Comparison of ENCODE assay signal across 8 cellular contexts in genomic region chr2:96533292-96534073, GRCh38. TPM values are rescaled to one million over a fixed set of nuclear protein-coding genes. Genes with fewer than 3 reads are reported as not detected.
DNase-seq lines count a peak whose midpoint lies in the region; ATAC-seq and TF ChIP-seq lines count a peak whose summit lies in the region.

No MANE protein-coding gene starts in this region.

- no peaks in the 10 kb centered on the region for H3K36me3 ChIP-seq in gastroesophageal sphincter
- no peaks in the 10 kb centered on the region for H3K36me3 ChIP-seq in skeletal muscle satellite cell (ENCODE audit: insufficient read depth, low read length)

- POLR2A ChIA-PET in T-cell (lab: Charles Lee), result interaction anchor here in 1 of 2 donors (1.1 kb wide), 1 partner anchor 15 kb away, joined by 3 read pairs; no protein-coding TSS in a partner anchor

- H3K27me3 Mint-ChIP-seq in T-cell, result no peaks in the 10 kb centered on the region

- no peaks in the 10 kb centered on the region for H3K9me3 ChIP-seq in gastroesophageal sphincter
- H3K9me3 ChIP-seq in skeletal muscle satellite cell (replicated peaks; ENCODE audit: low read length), result no peaks in the 10 kb centered on the region

- H3K4me3 ChIP-seq in gastroesophageal sphincter (no peak overlapping the region), skeletal muscle satellite cell (ENCODE audit: low read length) (no peak overlapping the region)

- no peak for TF ChIP-seq POLR2A in gastroesophageal sphincter (IDR thresholded peaks at IDR 0.05)

- peak; percentile 97 for DNase-seq in GM04503 (ENCODE audit: low read depth)
- DNase-seq in T-cell, result no peak

- TF ChIP-seq EP300 in gastroesophageal sphincter (IDR thresholded peaks at IDR 0.05), result no peak

- peak in 1 of 4 experiments; percentile 8 for TF ChIP-seq CTCF in gastroesophageal sphincter (IDR thresholded peaks at IDR 0.05)

- 7 to 33% methylated on average over 2 to 8 of the region's 8 CpGs for WGBS in gastroesophageal sphincter (ENCODE audit: low coverage in 1 of 2), 2 donors

- no peak for ATAC-seq in T-cell (replicated peaks in 1 of 4)
- peak; percentile 61 for ATAC-seq in gastroesophageal sphincter
- no peak for ATAC-seq in HG03045 (IDR thresholded peaks at IDR 0.05; ENCODE audit: unreplicated experiment)
- no peak for ATAC-seq in GM19467 (IDR thresholded peaks at IDR 0.05; ENCODE audit: unreplicated experiment)
- no peak for ATAC-seq in GM19035 (IDR thresholded peaks at IDR 0.05; ENCODE audit: unreplicated experiment)
- ATAC-seq in HG02981 (IDR thresholded peaks at IDR 0.05; ENCODE audit: unreplicated experiment), result no peak

- peak overlapping the region; percentile 95 to 100 (median 98) for H3K27ac ChIP-seq in gastroesophageal sphincter

- peak overlapping the region; percentile 29 to 56 for H3K27ac Mint-ChIP-seq in T-cell

- peak overlapping the region; percentile 18 for H3K9ac ChIP-seq in skeletal muscle satellite cell (ENCODE audit: low read depth, low read length)

- H3K9me3 Mint-ChIP-seq in T-cell, result no peaks in the 10 kb centered on the region

- CTCF ChIA-PET in T-cell (lab: Charles Lee), result no interaction called here

- H3K4me1 ChIP-seq in gastroesophageal sphincter (peaks cover 7 to 90% (median 53%) of the 10 kb centered on the region in 3 donors), skeletal muscle satellite cell (ENCODE audit: control insufficient read depth, insufficient read depth, low read length) (peaks cover 40% of the 10 kb centered on the region)

- peaks cover 54 to 57% (median 55%) of the 10 kb centered on the region in 3 donors for H3K4me1 Mint-ChIP-seq in T-cell

- peak overlapping the region; percentile 16 for H3K4me2 ChIP-seq in skeletal muscle satellite cell (ENCODE audit: low read length)

- no peak overlapping the region for H3K4me3 Mint-ChIP-seq in T-cell

- H3K36me3 Mint-ChIP-seq in T-cell, result no peaks in the 10 kb centered on the region

- no peaks in the 10 kb centered on the region for H3K27me3 ChIP-seq in gastroesophageal sphincter
- H3K27me3 ChIP-seq in skeletal muscle satellite cell (ENCODE audit: control insufficient read depth, insufficient read depth, low read length), result no peaks in the 10 kb centered on the region

RNA-seq across cellular contexts. Expression of gene ARID5A, which starts 3.1 kb away (rescaled TPM):
- total RNA-seq in T-cell (100 to 1,000 TPM; 105 to 140 (median 116) TPM), gastroesophageal sphincter (10 to 100 TPM; 40.0 to 98.5 (median 53.9) TPM)
- 2.3 and 2.4 TPM in 2 replicates for total RNA-seq in skeletal muscle satellite cell (2012; rRNA removed)

RNA-seq across cellular contexts. Expression of gene NEURL3, which starts 28.3 kb away (rescaled TPM):
- total RNA-seq in T-cell (under 1 TPM in 1 of 5 donors, not detected in 4; 0.23 TPM), gastroesophageal sphincter (not detected)
- not detected in 2 replicates for total RNA-seq in skeletal muscle satellite cell (2012; rRNA removed)
